In genomic region chr22:39306456-39307361, GRCh38 we compare ENCODE assay signal across 8 cellular contexts. TPM values are rescaled to one million over a fixed set of nuclear protein-coding genes. Genes with fewer than 3 reads are reported as not detected.
DNase-seq lines count a peak whose midpoint lies in the region; ATAC-seq and TF ChIP-seq lines count a peak whose summit lies in the region.

No MANE protein-coding gene starts in this region.

- no peak for TF ChIP-seq CTCF in CD8-positive, alpha-beta T cell (IDR thresholded peaks at IDR 0.05)
- peak; percentile 68 for TF ChIP-seq CTCF in foreskin keratinocyte (conservative IDR thresholded peaks at IDR 0.05)

- peaks cover 2% of the 10 kb centered on the region for H3K36me3 ChIP-seq in CD8-positive, alpha-beta T cell (ENCODE audit: insufficient read depth, low read length)

- H3K27ac Mint-ChIP-seq in CD8-positive, alpha-beta T cell: no peak overlapping the region

- intact Hi-C loops in CD8-positive, alpha-beta T cell (cut with DNase I, micrococcal nuclease): loop anchor here (1.0 to 5.0 kb wide), 3 partner anchors 89 to 136 kb away; no protein-coding TSS in a partner anchor

- H3K27me3 ChIP-seq in CD8-positive, alpha-beta T cell (ENCODE audit: insufficient read depth, low read length): no peaks in the 10 kb centered on the region
- H3K27me3 ChIP-seq in foreskin keratinocyte: no peaks in the 10 kb centered on the region

- CTCF ChIA-PET in CD8-positive, alpha-beta T cell (lab: Charles Lee): interaction anchor here (0.6 to 6.8 kb wide), 27 partner anchors 10 to 436 kb away, joined by 3 to 144 read pairs (median 4); partner anchors contain the start of genes RPL3 and SYNGR1

- peaks cover 9% of the 10 kb centered on the region for H3K4me1 Mint-ChIP-seq in CD8-positive, alpha-beta T cell (ENCODE audit: low read depth)

- H3K27ac ChIP-seq in CD8-positive, alpha-beta T cell (ENCODE audit: low read depth, low read length): no peak overlapping the region
- no peak overlapping the region for H3K27ac ChIP-seq in foreskin keratinocyte

- H3K4me3 Mint-ChIP-seq in CD8-positive, alpha-beta T cell: no peak overlapping the region

- H3K9me3 ChIP-seq in CD8-positive, alpha-beta T cell (ENCODE audit: low read length): no peaks in the 10 kb centered on the region

- peak; percentile 41 for ATAC-seq in CD8-positive, alpha-beta T cell
- no peak for ATAC-seq in foreskin keratinocyte

- POLR2A ChIA-PET in CD8-positive, alpha-beta T cell (lab: Charles Lee): interaction anchor here (0.6 to 1.5 kb wide), 5 partner anchors 9 to 135 kb away, joined by 3 to 7 read pairs (median 6); partner anchors contain the start of gene RPL3

- no peaks in the 10 kb centered on the region for H3K27me3 Mint-ChIP-seq in CD8-positive, alpha-beta T cell (ENCODE audit: low read depth)

- H3K36me3 Mint-ChIP-seq in CD8-positive, alpha-beta T cell: peaks cover 7% of the 10 kb centered on the region

- no peak overlapping the region for H3K4me3 ChIP-seq in CD8-positive, alpha-beta T cell (ENCODE audit: low read depth, low read length)

- H3K4me1 ChIP-seq in CD8-positive, alpha-beta T cell (ENCODE audit: insufficient read depth, low read length): no peaks in the 10 kb centered on the region
- peaks cover 5% of the 10 kb centered on the region for H3K4me1 ChIP-seq in foreskin keratinocyte

- DNase-seq in CD8-positive, alpha-beta T cell: peak in 6 of 7 experiments; percentile 28 to 75 (median 54)
- DNase-seq in LHCN-M2 (ENCODE audit: low read depth): peak; percentile 29
- DNase-seq in activated T-cell treated with anti-CD3 and anti-CD28 coated beads for 1 hour (ENCODE audit: low read depth): peak; percentile 45
- DNase-seq in foreskin keratinocyte: no peak
- DNase-seq in stimulated activated CD4-positive, alpha-beta T cell treated with anti-CD3 and anti-CD28 coated beads, TNF-alpha, amount 100 ng/mL, for 4 hours (ENCODE audit: low read depth in 3 of 3): peak in 2 of 3 experiments; percentile 35 to 40
- DNase-seq in LoVo (ENCODE audit: low spot score): no peak
- no peak for DNase-seq in HPDE6-E6E7 (ENCODE audit: extremely low spot score)
- no peak for DNase-seq in activated CD4-positive, CD25-positive, alpha-beta regulatory T cell treated with anti-CD3 and anti-CD28 coated beads, Interleukin-2, amount 50 U/mL, for 72 hours

- no peaks in the 10 kb centered on the region for H3K9me3 Mint-ChIP-seq in CD8-positive, alpha-beta T cell

RNA-seq across cellular contexts. Expression of gene RPL3, which starts 12.7 kb away (rescaled TPM):
- 1,000 to 10,000 TPM; 3,777 to 3,874 TPM for total RNA-seq in CD8-positive, alpha-beta T cell
- total RNA-seq in LHCN-M2 (2014; rRNA removed): 1,098 and 1,908 TPM in 2 replicates
- 2,349 TPM for polyA plus RNA-seq in LHCN-M2 (2012)
- 1,748 and 1,956 TPM in 2 replicates for total RNA-seq in foreskin keratinocyte
- polyA plus RNA-seq in foreskin keratinocyte: 2,461 and 2,465 TPM in 2 replicates

RNA-seq across cellular contexts. Expression of gene SYNGR1, which starts 43.1 kb away (rescaled TPM):
- total RNA-seq in CD8-positive, alpha-beta T cell: 1 to 10 TPM; 1.9 to 2.6 TPM
- total RNA-seq in LHCN-M2 (2014; rRNA removed) (0.45 and 4.0 TPM in 2 replicates), foreskin keratinocyte (1.1 and 2.1 TPM in 2 replicates)
- polyA plus RNA-seq in LHCN-M2 (2012): 14.0 TPM
- 3.6 and 5.4 TPM in 2 replicates for polyA plus RNA-seq in foreskin keratinocyte

Comparison
In these comparisons a context has a peak if more than half of its experiments do, and no peak if none do; other contexts are left out.
1. DNase-seq: peak in CD8-positive, alpha-beta T cell (6 of 7), LHCN-M2 (single experiment), activated T-cell treated with anti-CD3 and anti-CD28 coated beads for 1 hour (single experiment) and stimulated activated CD4-positive, alpha-beta T cell treated with anti-CD3 and anti-CD28 coated beads, TNF-alpha, amount 100 ng/mL, for 4 hours (2 of 3); none in foreskin keratinocyte (0 of 2), LoVo (single experiment), HPDE6-E6E7 (single experiment) and activated CD4-positive, CD25-positive, alpha-beta regulatory T cell treated with anti-CD3 and anti-CD28 coated beads, Interleukin-2, amount 50 U/mL, for 72 hours (single experiment).